Comparison of ENCODE assay signal across 10 cellular contexts in genomic region chr19:46731007-46731501, GRCh38. TPM values are rescaled to one million over a fixed set of nuclear protein-coding genes. Genes with fewer than 3 reads are reported as not detected.
DNase-seq lines count a peak whose midpoint lies in the region; ATAC-seq and TF ChIP-seq lines count a peak whose summit lies in the region.
"Had no signal": no experiment of that assay in that cellular context is flagged by ENCODE, and none has a peak within 500 bp of the region (broad histone marks: within the 10 kb centered on the region; RNA-seq: fewer than 3 reads in every experiment).

No MANE protein-coding gene starts in this region.

- H3K4me3 ChIP-seq in suprapubic skin: no peak overlapping the region

- H3K4me1 Mint-ChIP-seq in activated CD8-positive, alpha-beta memory T cell treated with anti-CD3 and anti-CD28 coated beads, Interleukin-2, amount 10 ng/mL, durations not matched to agents 7 days and 5 days: peaks cover 24% of the 10 kb centered on the region

- no peak for TF ChIP-seq CTCF in suprapubic skin (IDR thresholded peaks at IDR 0.05)

- no peak for TF ChIP-seq EP300 in suprapubic skin (IDR thresholded peaks at IDR 0.05)

- no peak for TF ChIP-seq POLR2A in suprapubic skin (IDR thresholded peaks at IDR 0.05)

- peak overlapping the region; percentile 20 for H3K27ac Mint-ChIP-seq in activated CD8-positive, alpha-beta memory T cell treated with anti-CD3 and anti-CD28 coated beads, Interleukin-2, amount 10 ng/mL, durations not matched to agents 7 days and 5 days

- no peak for DNase-seq in activated CD8-positive, alpha-beta memory T cell treated with anti-CD3 and anti-CD28 coated beads, Interleukin-2, amount 10 ng/mL, durations not matched to agents 7 days and 5 days
- no peak for DNase-seq in activated CD8-positive, alpha-beta memory T cell treated with anti-CD3 and anti-CD28 coated beads, Interleukin-2, amount 50 U/mL, for 4 hours
- DNase-seq in UCSD-AML1 (lab: John Stamatoyannopoulos, UW; ENCODE audit: unreplicated experiment) (peak; percentile 82), glomerular visceral epithelial cell (ENCODE audit: extremely low spot score) (peak; percentile 94), suprapubic skin (ENCODE audit: low spot score in 2 of 2) (no peak), NCI-H1105 treated with DMSO at 0.1 percent for 48 hours (lab: John Stamatoyannopoulos, UW) (no peak), 8988T (no peak)
- DNase-seq in activated CD4-positive, alpha-beta T cell treated with anti-CD3 and anti-CD28 coated beads for 1 hour: no peak
- DNase-seq: activated CD4-positive, alpha-beta T cell treated with anti-CD3 and anti-CD28 coated beads for 4 hours; CD8-positive, alpha-beta T cell had no signal

- peaks cover 30% of the 10 kb centered on the region for H3K4me1 ChIP-seq in suprapubic skin

- no peaks in the 10 kb centered on the region for H3K27me3 Mint-ChIP-seq in activated CD8-positive, alpha-beta memory T cell treated with anti-CD3 and anti-CD28 coated beads, Interleukin-2, amount 10 ng/mL, durations not matched to agents 7 days and 5 days

- H3K36me3 ChIP-seq in suprapubic skin: peaks cover 95% of the 10 kb centered on the region

- H3K27ac ChIP-seq in suprapubic skin: peak overlapping the region; percentile 17

- H3K36me3 Mint-ChIP-seq in activated CD8-positive, alpha-beta memory T cell treated with anti-CD3 and anti-CD28 coated beads, Interleukin-2, amount 10 ng/mL, durations not matched to agents 7 days and 5 days: peaks cover 23% of the 10 kb centered on the region

- CTCF ChIA-PET in activated CD8-positive, alpha-beta memory T cell treated with anti-CD3 and anti-CD28 coated beads, Interleukin-2, amount 10 ng/mL, durations not matched to agents 7 days and 5 days (lab: Charles Lee): interaction anchor here (0.7 to 5.0 kb wide), 3 partner anchors 17 to 93 kb away, joined by 3 to 86 read pairs (median 4); no protein-coding TSS in a partner anchor

- H3K4me3 Mint-ChIP-seq in activated CD8-positive, alpha-beta memory T cell treated with anti-CD3 and anti-CD28 coated beads, Interleukin-2, amount 10 ng/mL, durations not matched to agents 7 days and 5 days: no peak overlapping the region
- H3K4me3 Mint-ChIP-seq: CD8-positive, alpha-beta T cell had no signal

- ATAC-seq in activated CD8-positive, alpha-beta memory T cell treated with anti-CD3 and anti-CD28 coated beads, Interleukin-2, amount 10 ng/mL, durations not matched to agents 7 days and 5 days: no peak
- ATAC-seq: CD8-positive, alpha-beta T cell had no signal

- H3K9me3 ChIP-seq in suprapubic skin: no peaks in the 10 kb centered on the region

- H3K27me3 ChIP-seq in suprapubic skin: no peaks in the 10 kb centered on the region

- WGBS in suprapubic skin: 61% methylated on average over 6 of the region's 14 CpGs

- H3K9me3 Mint-ChIP-seq in activated CD8-positive, alpha-beta memory T cell treated with anti-CD3 and anti-CD28 coated beads, Interleukin-2, amount 10 ng/mL, durations not matched to agents 7 days and 5 days (ENCODE audit: low read depth): no peaks in the 10 kb centered on the region
- H3K9me3 Mint-ChIP-seq: CD8-positive, alpha-beta T cell had no signal

RNA-seq across cellular contexts. Expression of gene PRKD2, which starts 14.1 kb away (rescaled TPM):
- total RNA-seq in activated CD8-positive, alpha-beta memory T cell treated with anti-CD3 and anti-CD28 coated beads, Interleukin-2, amount 10 ng/mL, durations not matched to agents 7 days and 5 days: 100 to 1,000 TPM; 147 to 187 TPM
- total RNA-seq in suprapubic skin: 100 to 1,000 TPM in 1 of 4 donors, 10 to 100 TPM in 3; 51.5 to 136 (median 61.2) TPM

RNA-seq across cellular contexts. Expression of gene FKRP, which starts 14.8 kb away (rescaled TPM):
- total RNA-seq in activated CD8-positive, alpha-beta memory T cell treated with anti-CD3 and anti-CD28 coated beads, Interleukin-2, amount 10 ng/mL, durations not matched to agents 7 days and 5 days: 10 to 100 TPM; 16.3 to 17.7 TPM
- total RNA-seq in suprapubic skin: 10 to 100 TPM in 1 of 4 donors, 1 to 10 TPM in 3; 7.1 to 15.2 (median 7.8) TPM

RNA-seq across cellular contexts. Expression of gene STRN4, which starts 15.2 kb away (rescaled TPM):
- total RNA-seq in activated CD8-positive, alpha-beta memory T cell treated with anti-CD3 and anti-CD28 coated beads, Interleukin-2, amount 10 ng/mL, durations not matched to agents 7 days and 5 days: 10 to 100 TPM; 93.0 to 95.8 TPM
- 10 to 100 TPM; 73.2 to 87.6 (median 81.1) TPM for total RNA-seq in suprapubic skin

RNA-seq across cellular contexts. Expression of gene SLC1A5, which starts 57.3 kb away (rescaled TPM):
- 100 to 1,000 TPM; 196 to 259 TPM for total RNA-seq in activated CD8-positive, alpha-beta memory T cell treated with anti-CD3 and anti-CD28 coated beads, Interleukin-2, amount 10 ng/mL, durations not matched to agents 7 days and 5 days
- total RNA-seq in suprapubic skin: 100 to 1,000 TPM in 3 of 4 donors, 10 to 100 TPM in 1; 79.4 to 191 (median 131) TPM

Comparison
In these comparisons a context has a peak if more than half of its experiments do, and no peak if none do; other contexts are left out.
1. DNase-seq: peak in UCSD-AML1 (single experiment) and glomerular visceral epithelial cell (single experiment); none in activated CD8-positive, alpha-beta memory T cell treated with anti-CD3 and anti-CD28 coated beads, Interleukin-2, amount 10 ng/mL, durations not matched to agents 7 days and 5 days (single experiment), activated CD8-positive, alpha-beta memory T cell treated with anti-CD3 and anti-CD28 coated beads, Interleukin-2, amount 50 U/mL, for 4 hours (single experiment), suprapubic skin (0 of 2), NCI-H1105 treated with DMSO at 0.1 percent for 48 hours (single experiment), activated CD4-positive, alpha-beta T cell treated with anti-CD3 and anti-CD28 coated beads for 1 hour (single experiment) and 8988T (single experiment).